In the genomic region with DNA sequence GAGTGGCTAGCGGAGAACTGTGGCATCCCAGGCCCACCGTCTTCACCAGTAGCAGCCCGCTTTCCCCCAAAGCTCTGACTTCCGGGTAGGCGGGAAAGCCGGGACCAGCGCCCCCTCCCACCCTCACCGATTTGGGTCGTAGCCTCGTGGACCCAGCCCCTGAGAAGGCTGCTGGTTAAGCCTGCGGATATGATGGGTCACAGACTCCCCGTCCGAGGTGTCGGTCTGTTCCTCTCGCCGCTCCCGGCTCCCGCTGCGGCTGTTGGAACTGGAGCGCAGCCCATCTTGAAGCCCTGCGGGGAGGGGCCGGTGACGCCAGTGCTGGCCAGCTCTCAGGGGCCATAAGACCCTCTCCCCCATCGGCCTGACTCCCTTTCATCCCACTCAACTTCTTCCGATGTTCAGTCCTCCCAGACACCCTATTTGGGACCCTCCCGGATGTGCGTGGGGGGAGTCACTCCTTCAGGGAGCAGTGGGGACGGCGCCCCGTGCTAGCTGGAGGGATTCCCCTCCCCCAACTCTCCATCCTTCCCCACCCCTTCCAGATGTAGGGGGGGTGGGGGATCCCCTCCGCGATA, we compare ENCODE assay signal across 8 cellular contexts. TPM values are rescaled to one million over a fixed set of nuclear protein-coding genes. Genes with fewer than 3 reads are reported as not detected.
A peak's percentile ranks its signal among the peaks of the same experiment; 100 is the strongest.
DNase-seq lines count a peak whose midpoint lies in the region; ATAC-seq and TF ChIP-seq lines count a peak whose summit lies in the region.

No MANE protein-coding gene starts in this region.

- H3K27ac ChIP-seq in neutrophil = peak overlapping the region; percentile 99

- no peaks in the 10 kb centered on the region for H3K9me3 ChIP-seq in neutrophil

- intact Hi-C loops in head of caudate nucleus (cut with DNase I) = loop anchor here (2.0 kb wide), 1 partner anchor 15 kb away; the partner anchor contains the start of gene ABCF1

- peaks cover 23% of the 10 kb centered on the region in 2 experiments for H3K4me1 ChIP-seq in neutrophil (ENCODE audit: control insufficient read depth in 1 of 2, insufficient read depth in 1 of 2, low read depth in 1 of 2, low read length in 1 of 2)

- DNase-seq in Daoy (ENCODE audit: low read depth) (peak; percentile 64), HT-29 (ENCODE audit: low spot score) (peak; percentile 34), head of caudate nucleus (peak in 38 of 42 donors; percentile 22 to 76 (median 50))
- peak in 1 of 2 donors; percentile 34 for DNase-seq in activated naive CD4-positive, alpha-beta T cell treated with anti-CD3 and anti-CD28 coated beads, Interleukin-2, amount 50 U/mL, for 72 hours (ENCODE audit: low spot score in 2 of 2)
- DNase-seq in stimulated activated CD4-positive, alpha-beta T cell treated with anti-CD3 and anti-CD28 coated beads, Interleukin-15, amount 100 ng/mL, for 24 hours = no peak

- H3K27me3 ChIP-seq in neutrophil = peaks cover 6% of the 10 kb centered on the region

- no peak for ATAC-seq in activated naive CD4-positive, alpha-beta T cell treated with anti-CD3 and anti-CD28 coated beads, Interleukin-2, amount 50 U/mL, for 72 hours
- ATAC-seq in HG03097 (IDR thresholded peaks at IDR 0.05; ENCODE audit: low FRiP score, unreplicated experiment) = no peak
- ATAC-seq in GM18873 (IDR thresholded peaks at IDR 0.05; ENCODE audit: low FRiP score, unreplicated experiment) = no peak

- H3K9me3 Mint-ChIP-seq in activated naive CD4-positive, alpha-beta T cell treated with anti-CD3 and anti-CD28 coated beads, Interleukin-2, amount 50 U/mL, for 72 hours = no peaks in the 10 kb centered on the region

- H3K36me3 ChIP-seq in neutrophil = peaks cover 17% of the 10 kb centered on the region

- H3K27ac Mint-ChIP-seq in activated naive CD4-positive, alpha-beta T cell treated with anti-CD3 and anti-CD28 coated beads, Interleukin-2, amount 50 U/mL, for 72 hours = peak overlapping the region; percentile 99

- TF ChIP-seq CTCF in neutrophil (IDR thresholded peaks at IDR 0.05) = no peak

- H3K4me3 ChIP-seq in neutrophil (ENCODE audit: low read depth in 1 of 2, low read length in 1 of 2) = peak overlapping the region; percentile 95 to 100

- H3K36me3 Mint-ChIP-seq in activated naive CD4-positive, alpha-beta T cell treated with anti-CD3 and anti-CD28 coated beads, Interleukin-2, amount 50 U/mL, for 72 hours = peaks cover 40 to 61% of the 10 kb centered on the region in 2 donors

RNA-seq across cellular contexts. Expression of gene GNL1, which starts 0.8 kb away (rescaled TPM):
- 36.8 and 57.4 TPM in 2 replicates for total RNA-seq in Daoy (2014; rRNA removed; shearing (Covaris generic))
- 72.9 and 73.4 TPM in 2 replicates for total RNA-seq in HT-29 (2014; rRNA removed; shearing (Covaris generic))
- 100 to 1,000 TPM; 107 to 139 TPM for total RNA-seq in activated naive CD4-positive, alpha-beta T cell treated with anti-CD3 and anti-CD28 coated beads, Interleukin-2, amount 50 U/mL, for 72 hours

RNA-seq across cellular contexts. Expression of gene PRR3, which starts 1.6 kb away (rescaled TPM):
- 13.4 and 18.3 TPM in 2 replicates for total RNA-seq in Daoy (2014; rRNA removed; shearing (Covaris generic))
- 5.1 and 7.7 TPM in 2 replicates for total RNA-seq in HT-29 (2014; rRNA removed; shearing (Covaris generic))
- total RNA-seq in activated naive CD4-positive, alpha-beta T cell treated with anti-CD3 and anti-CD28 coated beads, Interleukin-2, amount 50 U/mL, for 72 hours = 10 to 100 TPM; 19.8 to 27.4 TPM

RNA-seq across cellular contexts. Expression of gene ABCF1, which starts 15.7 kb away (rescaled TPM):
- 85.7 and 96.1 TPM in 2 replicates for total RNA-seq in Daoy (2014; rRNA removed; shearing (Covaris generic))
- 57.3 and 73.4 TPM in 2 replicates for total RNA-seq in HT-29 (2014; rRNA removed; shearing (Covaris generic))
- 10 to 100 TPM; 84.7 to 91.3 TPM for total RNA-seq in activated naive CD4-positive, alpha-beta T cell treated with anti-CD3 and anti-CD28 coated beads, Interleukin-2, amount 50 U/mL, for 72 hours
